In genomic region chr6:14711056-14711703, GRCh38 we compare ENCODE assay signal across 8 cellular contexts.
DNase-seq lines count a peak whose midpoint lies in the region; ATAC-seq, FAIRE-seq and TF ChIP-seq lines count a peak whose summit lies in the region.

No MANE protein-coding gene starts in this region.

- TF ChIP-seq CTCF in colonic mucosa (IDR thresholded peaks at IDR 0.05) (peak; percentile 37), coronary artery (IDR thresholded peaks at IDR 0.05) (no peak)

- H3K4me1 ChIP-seq in colonic mucosa, result no peaks in the 10 kb centered on the region

- H3K4me3 ChIP-seq in colonic mucosa (no peak overlapping the region), coronary artery (no peak overlapping the region)

- no peaks in the 10 kb centered on the region for H3K36me3 Mint-ChIP-seq in natural killer cell treated with Interleukin-12 subunit alpha and Interleukin-12 subunit beta and Interleukin-15 and Interleukin-18, amount 100 ng/mL, for 72 hours

- peaks cover 38 to 51% of the 10 kb centered on the region in 2 donors for H3K4me1 Mint-ChIP-seq in natural killer cell treated with Interleukin-12 subunit alpha and Interleukin-12 subunit beta and Interleukin-15 and Interleukin-18, amount 100 ng/mL, for 72 hours (ENCODE audit: low read depth in 2 of 2)

- DNase-seq in NCI-H1436 (lab: John Stamatoyannopoulos, UW), result peak; percentile 11
- no peak for DNase-seq in NCI-H1436 treated with DMSO at 0.1 percent for 48 hours (lab: John Stamatoyannopoulos, UW)
- DNase-seq in HTR-8/SVneo (ENCODE audit: insufficient read length, low spot score), result peak; percentile 59
- peak; percentile 27 to 78 for DNase-seq in SW 1271 (lab: John Stamatoyannopoulos, UW)
- peak; percentile 56 for DNase-seq in colonic mucosa
- no peak for DNase-seq in natural killer cell treated with Interleukin-12 subunit alpha and Interleukin-12 subunit beta and Interleukin-15 and Interleukin-18, amount 100 ng/mL, for 72 hours (ENCODE audit: low spot score)
- no peak for DNase-seq in coronary artery (ENCODE audit: low spot score)

- peak; percentile 60 for FAIRE-seq in HTR-8/SVneo (lab: Jason Lieb, UNC)

- H3K27ac ChIP-seq in colonic mucosa, result no peak overlapping the region
- H3K27ac ChIP-seq in coronary artery, result no peak overlapping the region

- no peaks in the 10 kb centered on the region for H3K36me3 ChIP-seq in colonic mucosa

- H3K27me3 ChIP-seq in colonic mucosa, result no peaks in the 10 kb centered on the region

- H3K9me3 ChIP-seq in colonic mucosa, result no peaks in the 10 kb centered on the region

- peaks cover 8 to 10% of the 10 kb centered on the region in 2 donors for H3K27me3 Mint-ChIP-seq in natural killer cell treated with Interleukin-12 subunit alpha and Interleukin-12 subunit beta and Interleukin-15 and Interleukin-18, amount 100 ng/mL, for 72 hours

- peak overlapping the region; percentile 79 to 81 for H3K27ac Mint-ChIP-seq in natural killer cell treated with Interleukin-12 subunit alpha and Interleukin-12 subunit beta and Interleukin-15 and Interleukin-18, amount 100 ng/mL, for 72 hours

- no peak overlapping the region for H3K9ac ChIP-seq in colonic mucosa (ENCODE audit: low read depth in 2 of 2, low read length in 2 of 2)

- intact Hi-C loops in colonic mucosa (cut with DNase I), result loop anchor here (10.0 kb wide), 1 partner anchor 496 kb away; no protein-coding TSS in a partner anchor

- ATAC-seq in natural killer cell treated with Interleukin-12 subunit alpha and Interleukin-12 subunit beta and Interleukin-15 and Interleukin-18, amount 100 ng/mL, for 72 hours, result peak; percentile 75 to 85
- no peak for ATAC-seq in GM21786 (IDR thresholded peaks at IDR 0.05; ENCODE audit: unreplicated experiment)

- peak overlapping the region; percentile 62 for H3K4me3 Mint-ChIP-seq in natural killer cell treated with Interleukin-12 subunit alpha and Interleukin-12 subunit beta and Interleukin-15 and Interleukin-18, amount 100 ng/mL, for 72 hours

- H3K9me3 Mint-ChIP-seq in natural killer cell treated with Interleukin-12 subunit alpha and Interleukin-12 subunit beta and Interleukin-15 and Interleukin-18, amount 100 ng/mL, for 72 hours, result no peaks in the 10 kb centered on the region

Comparison
In these comparisons a context has a peak if more than half of its experiments do, and no peak if none do; other contexts are left out.
1. DNase-seq: peak in NCI-H1436 (single experiment), HTR-8/SVneo (single experiment), SW 1271 (2 of 2) and colonic mucosa (single experiment); none in NCI-H1436 treated with DMSO at 0.1 percent for 48 hours (single experiment), natural killer cell treated with Interleukin-12 subunit alpha and Interleukin-12 subunit beta and Interleukin-15 and Interleukin-18, amount 100 ng/mL, for 72 hours (single experiment) and coronary artery (single experiment).